Comparison of ENCODE assay signal across 1 cellular context in genomic region chr5:91114658-91115057, GRCh38.
TF ChIP-seq lines count a peak whose summit lies in the region.

No MANE protein-coding gene starts in this region.

TF ChIP-seq in GM23338, 12 proteins besides CTCF, POLR2A, EP300 and RAD21 (continued from another document):
- TF ChIP-seq ZNF462 (CRISPR knock-in tag; IDR thresholded peaks at IDR 0.05), result no peak
- TF ChIP-seq STAT1 (IDR thresholded peaks at IDR 0.05; ENCODE audit: unreplicated experiment), result no peak
- no peak for TF ChIP-seq ETS1 (IDR thresholded peaks at IDR 0.05)
- TF ChIP-seq CREB1 (CRISPR knock-in tag; IDR thresholded peaks at IDR 0.05; ENCODE audit: low read depth), result no peak
- no peak for TF ChIP-seq REST (IDR thresholded peaks at IDR 0.05; ENCODE audit: unreplicated experiment)
- no peak for TF ChIP-seq POLR2AphosphoS5 (IDR thresholded peaks at IDR 0.05; ENCODE audit: low read depth)
- no peak for TF ChIP-seq EZH2 (IDR thresholded peaks at IDR 0.05; ENCODE audit: low read depth, unreplicated experiment)
- no peak for TF ChIP-seq EZH2phosphoT487 (IDR thresholded peaks at IDR 0.05; ENCODE audit: unreplicated experiment)
